ENCODE assay signal across 20 cellular contexts in the genomic region with DNA sequence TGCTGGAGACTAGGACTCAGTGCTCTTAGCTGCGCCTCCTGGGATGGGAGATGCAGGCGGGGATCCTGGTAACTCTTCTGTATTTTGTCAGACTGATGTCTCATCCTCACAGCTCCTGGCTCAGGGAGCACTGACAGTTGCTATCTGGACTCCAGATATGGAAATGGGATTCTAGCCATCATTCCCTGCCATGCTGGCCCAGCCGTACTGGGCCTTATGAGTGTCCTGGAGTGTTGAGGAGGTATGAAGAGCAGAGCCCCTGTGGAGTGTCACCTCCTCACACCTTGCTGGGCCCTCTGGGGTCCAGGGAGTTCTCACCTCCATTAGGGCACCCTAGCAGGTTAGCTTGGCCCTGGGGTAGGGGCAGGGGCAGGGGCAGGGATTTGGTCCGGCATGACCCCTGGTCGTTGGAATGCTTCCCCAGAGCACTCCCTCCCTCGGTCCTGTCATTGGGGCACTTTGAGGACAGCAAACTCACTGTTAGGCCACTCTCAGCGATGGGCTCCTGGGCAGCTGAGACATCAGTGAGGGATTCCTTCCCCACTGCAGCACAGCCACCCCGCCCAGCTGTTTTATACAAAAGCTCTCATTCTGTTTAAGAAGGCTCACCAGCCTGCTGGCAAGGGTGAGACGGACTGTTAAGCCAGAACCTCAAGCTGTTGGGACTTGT.
DNase-seq lines count a peak whose midpoint lies in the region; ATAC-seq, FAIRE-seq and TF ChIP-seq lines count a peak whose summit lies in the region.
"Had no signal": no experiment of that assay in that cellular context is flagged by ENCODE, and none has a peak within 500 bp of the region (broad histone marks: within the 10 kb centered on the region; RNA-seq: fewer than 3 reads in every experiment).

No MANE protein-coding gene starts in this region.

- no peak overlapping the region for H3K4ac ChIP-seq in H1 (replicated peaks; ENCODE audit: insufficient read length, low read depth, low read length)
- H3K4ac ChIP-seq in trophoblast cell (ENCODE audit: low read depth, low read length) = peak overlapping the region; percentile 6

- ATAC-seq in heart right ventricle (peak in 5 of 8 donors; percentile 27 to 88 (median 50)), sciatic nerve (no peak), HG03159 (IDR thresholded peaks at IDR 0.05; ENCODE audit: unreplicated experiment) (no peak)
- ATAC-seq: A549 had no signal

- intact Hi-C loops in heart right ventricle (cut with DNase I) = no loop called here
- intact Hi-C loops in sciatic nerve (cut with DNase I) = no loop called here

- H3K9ac ChIP-seq in H1 (replicated peaks in 1 of 4; ENCODE audit: extremely low read depth in 1 of 4, low read depth in 3 of 4, low read length in 3 of 4) (no peak overlapping the region), trophoblast cell (ENCODE audit: low read length) (no peak overlapping the region)

- no peaks in the 10 kb centered on the region for H3K23me2 ChIP-seq in H1 (ENCODE audit: low read depth, low read length)

- no peak overlapping the region for H2AFZ ChIP-seq in H1 (ENCODE audit: low read length)
- H2AFZ ChIP-seq in hepatocyte = no peak overlapping the region
- H2AFZ ChIP-seq in trophoblast cell (ENCODE audit: insufficient read depth, low read length, poor library complexity) = no peak overlapping the region

- no peaks in the 10 kb centered on the region for H3K36me3 ChIP-seq in H1 (ENCODE audit: control insufficient read depth in 2 of 4, insufficient read depth in 4 of 4, low read length in 3 of 4)
- H3K36me3 ChIP-seq in heart right ventricle = no peaks in the 10 kb centered on the region
- H3K36me3 ChIP-seq in hepatocyte (replicated peaks; ENCODE audit: insufficient read depth, low read depth) = no peaks in the 10 kb centered on the region
- H3K36me3 ChIP-seq in trophoblast cell (ENCODE audit: control insufficient read depth in 1 of 2, insufficient read depth in 2 of 2, low read length in 2 of 2) = no peaks in the 10 kb centered on the region
- H3K36me3 ChIP-seq: BE2C had no signal

- H3K27me3 ChIP-seq in H1 (replicated peaks in 1 of 4; ENCODE audit: control insufficient read depth in 3 of 4, extremely low read depth in 1 of 4, insufficient read depth in 3 of 4, low read length in 3 of 4) (peaks cover 0 to 3% (median 0%) of the 10 kb centered on the region in 4 experiments; a peak in 2 of 7 replicates), heart right ventricle (peaks cover 0 to under 1% (median 0%) of the 10 kb centered on the region in 7 donors), hepatocyte (no peaks in the 10 kb centered on the region), trophoblast cell (ENCODE audit: insufficient read depth, low read length) (no peaks in the 10 kb centered on the region)
- H3K27me3 ChIP-seq: BE2C had no signal

- no peak for DNase-seq in H1 (ENCODE audit: low read depth in 1 of 2, low spot score in 2 of 2)
- no peak for DNase-seq in heart right ventricle
- DNase-seq in hepatocyte (ENCODE audit: low spot score) = no peak
- DNase-seq in trophoblast cell = peak; percentile 30 to 58
- no peak for DNase-seq in sciatic nerve (ENCODE audit: low spot score)
- no peak for DNase-seq in NCI-H524 treated with DMSO at 0.1 percent for 48 hours (lab: John Stamatoyannopoulos, UW)
- DNase-seq: BE2C; CD4-positive, alpha-beta memory T cell; COR-L47; DMS153; DND-41; GDM1; HCEC 1CT; HFFc6 had no signal

- TF ChIP-seq EP300 in H1 (IDR thresholded peaks at IDR 0.05; ENCODE audit: borderline replicate concordance in 1 of 2, low read depth in 2 of 2, low read length in 2 of 2) = no peak

- H3K23ac ChIP-seq in H1 (ENCODE audit: insufficient read length) (no peak overlapping the region), trophoblast cell (ENCODE audit: low read length) (no peak overlapping the region)

- H2BK12ac ChIP-seq in H1 (ENCODE audit: low read depth, low read length) (no peak overlapping the region), trophoblast cell (ENCODE audit: low read length) (no peak overlapping the region)

- H4K5ac ChIP-seq in H1 (ENCODE audit: insufficient read length, low read depth, low read length) = no peak overlapping the region

- no peak for TF ChIP-seq POLR2A in H1 (IDR thresholded peaks at IDR 0.05; ENCODE audit: control extremely low read depth in 1 of 2, low read depth in 2 of 2, low read length in 2 of 2)

- H3K9me2 ChIP-seq in hepatocyte (replicated peaks; ENCODE audit: insufficient read depth) = no peaks in the 10 kb centered on the region

- H4K12ac ChIP-seq in trophoblast cell (ENCODE audit: low read depth, low read length) = no peak overlapping the region

- TF ChIP-seq RAD21 in H1 (IDR thresholded peaks at IDR 0.05 in 1 of 2, conservative IDR thresholded peaks at IDR 0.05 in 1 of 2; ENCODE audit: low read depth in 2 of 2, low read length in 2 of 2) = no peak

- H2BK120ac ChIP-seq in H1 (replicated peaks; ENCODE audit: low read depth, low read length) = no peak overlapping the region
- H2BK120ac ChIP-seq in trophoblast cell (ENCODE audit: insufficient read depth, low read length, poor library complexity) = no peak overlapping the region

- H4K8ac ChIP-seq in H1 (ENCODE audit: extremely low read depth, insufficient read depth, low read length) (no peak overlapping the region), trophoblast cell (ENCODE audit: low read depth, low read length) (no peak overlapping the region)

- no peaks in the 10 kb centered on the region for H3K79me1 ChIP-seq in H1 (ENCODE audit: low read depth, low read length)
- peaks cover 5% of the 10 kb centered on the region for H3K79me1 ChIP-seq in trophoblast cell (ENCODE audit: low read length)

- H3K27ac ChIP-seq in H1 (ENCODE audit: low read depth, low read length) = no peak overlapping the region
- H3K27ac ChIP-seq in heart right ventricle = peak overlapping the region in 1 of 10 donors; percentile 47
- H3K27ac ChIP-seq in hepatocyte = peak overlapping the region; percentile 76
- H3K27ac ChIP-seq in trophoblast cell (ENCODE audit: low read depth, low read length) = no peak overlapping the region
- H3K27ac ChIP-seq: A549, C4-2B, HL-60 had no signal

- H3K14ac ChIP-seq in H1 (ENCODE audit: insufficient read length) (no peak overlapping the region), trophoblast cell (ENCODE audit: low read length) (no peak overlapping the region)

- H2AK5ac ChIP-seq in H1 (ENCODE audit: low read depth, low read length) = no peak overlapping the region
- H2AK5ac ChIP-seq in trophoblast cell (ENCODE audit: low read length) = no peak overlapping the region

- no peak overlapping the region for H4K91ac ChIP-seq in H1 (replicated peaks; ENCODE audit: insufficient read length, low read length)
- H4K91ac ChIP-seq in trophoblast cell (ENCODE audit: low read depth, low read length) = no peak overlapping the region

- no peaks in the 10 kb centered on the region for H4K20me1 ChIP-seq in H1 (replicated peaks in 1 of 2; ENCODE audit: control insufficient read depth in 1 of 2, insufficient read depth in 2 of 2, low read length in 2 of 2)
- H4K20me1 ChIP-seq in hepatocyte (ENCODE audit: insufficient read depth, poor library complexity, severe bottlenecking) = no peaks in the 10 kb centered on the region

- no peak overlapping the region for H2BK15ac ChIP-seq in H1 (ENCODE audit: low read length)

- CTCF ChIA-PET in H1 (lab: Charles Lee; ENCODE audit: partially characterized antibody) = interaction anchor here (0.6 to 1.2 kb wide), 4 partner anchors 23 to 253 kb away, joined by 3 read pairs; no protein-coding TSS in a partner anchor

- FAIRE-seq in H1 (lab: Jason Lieb, UNC) = no peak
- FAIRE-seq: A549, D721Med, GM12892 had no signal

- H3K79me2 ChIP-seq in H1 (ENCODE audit: control insufficient read depth in 1 of 2, insufficient read depth in 2 of 2, low read length in 2 of 2) (no peaks in the 10 kb centered on the region), hepatocyte (no peaks in the 10 kb centered on the region), trophoblast cell (ENCODE audit: control insufficient read depth, insufficient read depth, low read length, poor library complexity) (no peaks in the 10 kb centered on the region)

- H2BK5ac ChIP-seq in H1 (ENCODE audit: low read depth, low read length) (0 out of 2 replicates have a peak overlapping the region, but pooled peaks have one; percentile 8), trophoblast cell (ENCODE audit: low read depth, low read length, poor library complexity) (no peak overlapping the region)

- no peak overlapping the region for H3K18ac ChIP-seq in H1 (ENCODE audit: extremely low read depth, low read length)
- no peak overlapping the region for H3K18ac ChIP-seq in trophoblast cell (ENCODE audit: low read length)

- H3K4me1 ChIP-seq in H1 (replicated peaks in 1 of 4; ENCODE audit: control insufficient read depth in 3 of 4, insufficient read depth in 4 of 4, low read length in 3 of 4) (peaks cover 14 to 19% (median 16%) of the 10 kb centered on the region in 4 experiments), heart right ventricle (peaks cover 0 to 26% (median 0%) of the 10 kb centered on the region in 9 donors), hepatocyte (ENCODE audit: insufficient read depth) (peaks cover 17% of the 10 kb centered on the region), trophoblast cell (ENCODE audit: control insufficient read depth in 1 of 2, insufficient read depth in 2 of 2, low read length in 2 of 2) (peaks cover 15 to 22% of the 10 kb centered on the region in 2 experiments)
- H3K4me1 ChIP-seq: BE2C had no signal

- no peak for TF ChIP-seq CTCF in H1 (IDR thresholded peaks at IDR 0.05; ENCODE audit: control extremely low read depth in 1 of 3, insufficient read depth in 1 of 3, low read depth in 1 of 3, low read length in 3 of 3)
- TF ChIP-seq CTCF in heart right ventricle (IDR thresholded peaks at IDR 0.05) = no peak
- TF ChIP-seq CTCF in hepatocyte (IDR thresholded peaks at IDR 0.05; ENCODE audit: poor library complexity) = no peak

- POLR2A ChIA-PET in H1 (lab: Charles Lee; ENCODE audit: partially characterized antibody) = no interaction called here

- no peak overlapping the region for H3K4me2 ChIP-seq in H1 (ENCODE audit: insufficient read depth in 1 of 2, low read depth in 2 of 2, low read length in 2 of 2)
- no peak overlapping the region for H3K4me2 ChIP-seq in hepatocyte
- no peak overlapping the region for H3K4me2 ChIP-seq in trophoblast cell (ENCODE audit: low read length)
- H3K4me2 ChIP-seq: A549 had no signal

- no peak overlapping the region for H3K56ac ChIP-seq in H1 (replicated peaks; ENCODE audit: insufficient read length, low read depth, low read length)

- H3K9me3 ChIP-seq in H1 (ENCODE audit: insufficient read depth in 2 of 2, low read depth in 1 of 2, low read length in 1 of 2) (no peaks in the 10 kb centered on the region), heart right ventricle (no peaks in the 10 kb centered on the region), hepatocyte (ENCODE audit: low read depth) (no peaks in the 10 kb centered on the region), trophoblast cell (ENCODE audit: insufficient read depth, low read depth, low read length) (no peaks in the 10 kb centered on the region)
- H3K9me3 ChIP-seq: A549, BE2C had no signal

- H2BK20ac ChIP-seq in H1 (ENCODE audit: low read length) = no peak overlapping the region

- 86% methylated on average over 9 of the region's 9 CpGs; no CpG with 5 or more reads in 1 of the 2 experiments for WGBS in H1 (ENCODE audit: extremely low coverage in 1 of 2, insufficient coverage in 1 of 2, insufficient read length in 1 of 2, insufficient replicate concordance in 2 of 2, low coverage in 1 of 2, low lambda C conversion rate in 2 of 2, missing lambda C conversion rate in 1 of 2), 2 experiments
- WGBS in heart right ventricle, 2 donors = 80 to 83% methylated on average over 9 of the region's 9 CpGs
- 89% methylated on average over 9 of the region's 9 CpGs for WGBS in hepatocyte (ENCODE audit: low lambda C conversion rate, missing lambda C conversion rate)
- WGBS in trophoblast cell (ENCODE audit: extremely low coverage, insufficient coverage, insufficient read length) = no CpG with 5 or more reads among the region's 9 CpGs

- H3K4me3 ChIP-seq in H1 (ENCODE audit: extremely low read depth in 1 of 4, insufficient read depth in 2 of 4, low read depth in 3 of 4, low read length in 4 of 4) (no peak overlapping the region), heart right ventricle (no peak overlapping the region), hepatocyte (no peak overlapping the region), trophoblast cell (ENCODE audit: low read depth, low read length) (no peak overlapping the region)
- H3K4me3 ChIP-seq: A549 had no signal

Comparison
In these comparisons a context has a peak if more than half of its experiments do, and no peak if none do; other contexts are left out.
1. DNase-seq: peak in trophoblast cell (2 of 2); none in H1 (0 of 2), heart right ventricle (0 of 2), hepatocyte (single experiment), sciatic nerve (single experiment) and NCI-H524 treated with DMSO at 0.1 percent for 48 hours (single experiment).
2. ATAC-seq: peak in heart right ventricle (5 of 8); none in sciatic nerve (single experiment) and HG03159 (single experiment).